ENCODE assay signal across 10 cellular contexts in the genomic region with DNA sequence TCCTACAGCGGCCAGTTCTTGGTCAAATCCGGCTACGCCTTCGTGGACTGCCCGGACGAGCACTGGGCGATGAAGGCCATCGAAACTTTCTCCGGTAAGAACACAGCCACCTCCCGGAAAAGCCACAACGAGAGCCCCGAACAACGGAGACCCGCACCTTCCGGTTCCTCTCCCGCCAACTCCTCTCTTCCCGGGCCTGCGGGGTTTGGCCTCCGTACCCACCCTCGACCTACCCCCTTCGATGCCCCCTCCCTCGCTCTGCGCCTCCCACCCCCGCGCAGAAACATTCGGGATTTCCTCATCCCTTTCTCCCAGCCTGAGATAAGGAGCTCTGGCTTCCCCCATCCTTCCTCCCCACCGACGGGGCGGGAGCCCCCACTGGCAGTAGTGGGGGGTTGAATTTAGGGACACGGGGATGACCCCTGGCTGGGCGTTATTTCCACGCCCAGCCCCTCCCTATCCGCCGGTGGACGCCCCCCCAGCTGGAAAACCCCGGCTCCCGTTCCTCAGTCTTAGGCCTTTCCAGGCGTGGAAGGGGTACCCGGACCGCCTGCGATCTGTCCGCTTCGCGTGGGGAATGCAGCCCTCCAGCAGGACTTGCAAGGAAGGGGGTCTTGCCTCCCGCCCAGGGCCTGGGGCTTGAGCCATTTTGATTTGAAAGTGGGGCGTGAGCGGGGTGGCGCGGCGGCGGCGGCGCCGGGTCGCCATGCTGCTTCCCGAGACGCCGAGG. TPM values are rescaled to one million over a fixed set of nuclear protein-coding genes. Genes with fewer than 3 reads are reported as not detected.
DNase-seq lines count a peak whose midpoint lies in the region; ATAC-seq and TF ChIP-seq lines count a peak whose summit lies in the region.
"Had no signal": no experiment of that assay in that cellular context is flagged by ENCODE, and none has a peak within 500 bp of the region (broad histone marks: within the 10 kb centered on the region; RNA-seq: fewer than 3 reads in every experiment).

No MANE protein-coding gene starts in this region.

- peaks cover 8% of the 10 kb centered on the region for H3K27me3 Mint-ChIP-seq in nephron progenitor cell (ENCODE audit: low read depth, poor library complexity)

- no peak for ATAC-seq in HG03280 (IDR thresholded peaks at IDR 0.05; ENCODE audit: unreplicated experiment)

- intact Hi-C loops in colonic mucosa (cut with DNase I) (no loop called here), tibial artery (cut with DNase I; ENCODE audit: low total_unique reads) (no loop called here)

- peaks cover 51% of the 10 kb centered on the region for H3K4me1 Mint-ChIP-seq in nephron progenitor cell

- H3K27ac Mint-ChIP-seq in nephron progenitor cell, result peak overlapping the region; percentile 98

- H3K9me3 ChIP-seq in colonic mucosa (no peaks in the 10 kb centered on the region), tibial artery (no peaks in the 10 kb centered on the region)
- H3K9me3 ChIP-seq: prostate gland had no signal

- H3K9me3 Mint-ChIP-seq in nephron progenitor cell, result no peaks in the 10 kb centered on the region

- H3K4me1 ChIP-seq in colonic mucosa, result peaks cover 12% of the 10 kb centered on the region
- H3K4me1 ChIP-seq in tibial artery, result peaks cover 0 to 34% (median 20%) of the 10 kb centered on the region in 4 donors
- H3K4me1 ChIP-seq: prostate gland had no signal

- no peaks in the 10 kb centered on the region for H3K36me3 ChIP-seq in colonic mucosa
- no peaks in the 10 kb centered on the region for H3K36me3 ChIP-seq in tibial artery
- H3K36me3 ChIP-seq: prostate gland had no signal

- DNase-seq in ELF-1 (ENCODE audit: low read depth, low spot score) (peak; percentile 40), NB4 (ENCODE audit: low read depth) (peak; percentile 68), colonic mucosa (no peak), nephron progenitor cell (peak; percentile 46), tibial artery (no peak), AG08395 (ENCODE audit: low spot score) (no peak), mesenteric fat pad (ENCODE audit: low spot score) (no peak)

- no peak for TF ChIP-seq POLR2A in NB4 (IDR thresholded peaks at IDR 0.05; ENCODE audit: extremely low read depth, insufficient read length)

- peak overlapping the region; percentile 97 for H3K4me3 Mint-ChIP-seq in nephron progenitor cell

- peaks cover 34% of the 10 kb centered on the region for H3K36me3 Mint-ChIP-seq in nephron progenitor cell (ENCODE audit: low read depth)

- no peak overlapping the region for H3K9ac ChIP-seq in colonic mucosa (ENCODE audit: low read depth in 2 of 2, low read length in 2 of 2)

- H3K4me3 ChIP-seq in NB4 (ENCODE audit: low read depth, low read length) (peak overlapping the region; percentile 97), colonic mucosa (peak overlapping the region; percentile 14), tibial artery (peak overlapping the region in 1 of 2 donors; percentile 17)
- H3K4me3 ChIP-seq: prostate gland had no signal

- H3K27me3 ChIP-seq in colonic mucosa (peaks cover 91% of the 10 kb centered on the region), tibial artery (peaks cover 9 to 99% of the 10 kb centered on the region in 2 donors)

- TF ChIP-seq CTCF in NB4 (IDR thresholded peaks at IDR 0.05; ENCODE audit: low read depth, low read length), result no peak
- no peak for TF ChIP-seq CTCF in colonic mucosa (IDR thresholded peaks at IDR 0.05)
- TF ChIP-seq CTCF in nephron progenitor cell (IDR thresholded peaks at IDR 0.05), result no peak
- TF ChIP-seq CTCF in tibial artery (IDR thresholded peaks at IDR 0.05), result no peak

- H3K27ac ChIP-seq in colonic mucosa (no peak overlapping the region), tibial artery (no peak overlapping the region)
- H3K27ac ChIP-seq: prostate gland had no signal

RNA-seq across cellular contexts. Expression of gene IGF2BP1, which starts 0.8 kb away (rescaled TPM):
- total RNA-seq in colonic mucosa (under 1 TPM in 1 of 2 donors, not detected in 1; 0.96 TPM), mesenteric fat pad (not detected)

RNA-seq across cellular contexts. Expression of gene GIP, which starts 29.6 kb away (rescaled TPM):
- not detected for total RNA-seq in colonic mucosa
- total RNA-seq in mesenteric fat pad, result not detected
- total RNA-seq: activated CD8-positive, alpha-beta memory T cell treated with anti-CD3 and anti-CD28 coated beads for 36 hours; prostate gland had no signal

RNA-seq across cellular contexts. Expression of gene SNF8, which starts 53.4 kb away (rescaled TPM):
- 100 to 1,000 TPM in 1 of 2 donors, 10 to 100 TPM in 1; 98.7 to 139 TPM for total RNA-seq in colonic mucosa
- total RNA-seq in mesenteric fat pad, result 104 TPM

Comparison
In these comparisons a context has a peak if more than half of its experiments do, and no peak if none do; other contexts are left out.
1. DNase-seq: peak in ELF-1 (single experiment), NB4 (single experiment) and nephron progenitor cell (single experiment); none in colonic mucosa (single experiment), tibial artery (0 of 2), AG08395 (single experiment) and mesenteric fat pad (single experiment).